ENCODE assay signal across 16 cellular contexts in genomic region chr3:100426029-100426682, GRCh38.
"Had no signal": no experiment of that assay in that cellular context is flagged by ENCODE, and none has a peak within 500 bp of the region (broad histone marks: within the 10 kb centered on the region; RNA-seq: fewer than 3 reads in every experiment).

No MANE protein-coding gene starts in this region.

- H3K4me3 Mint-ChIP-seq: activated naive CD4-positive, alpha-beta T cell treated with anti-CD3 and anti-CD28 coated beads, Interleukin-2, amount 50 U/mL, for 24 hours; memory B cell; natural killer cell treated with Interleukin-12 subunit alpha and Interleukin-12 subunit beta and Interleukin-15 and Interleukin-18, amount 100 ng/mL, for 72 hours had no signal

- H3K27ac ChIP-seq: adrenal gland, coronary artery, gastroesophageal sphincter, heart right ventricle, left lung had no signal

- DNase-seq: activated effector memory CD4-positive, alpha-beta T cell treated with anti-CD3 and anti-CD28 coated beads, Interleukin-2, amount 50 U/mL, for 16 hours; activated T-cell treated with anti-CD3 and anti-CD28 coated beads, Interleukin-2, amount 50 U/mL, for 1 hour; adrenal gland; central memory CD4-positive, alpha-beta T cell; heart right ventricle; left lung; nucleus accumbens; posterior cingulate gyrus; stimulated activated CD4-positive, alpha-beta T cell treated with anti-CD3 and anti-CD28 coated beads, Interleukin-4, amount 100 ng/mL, for 24 hours; stimulated activated naive CD4-positive, alpha-beta T cell had no signal

- ATAC-seq: activated CD4-positive, CD25-positive, alpha-beta regulatory T cell treated with anti-CD3 and anti-CD28 coated beads, Interleukin-2, amount 50 U/mL, for 24 hours; gastroesophageal sphincter; heart right ventricle; left lung; natural killer cell treated with Interleukin-12 subunit alpha and Interleukin-12 subunit beta and Interleukin-15 and Interleukin-18, amount 100 ng/mL, for 72 hours had no signal

- H3K36me3 Mint-ChIP-seq: activated naive CD4-positive, alpha-beta T cell treated with anti-CD3 and anti-CD28 coated beads, Interleukin-2, amount 50 U/mL, for 24 hours; memory B cell; natural killer cell treated with Interleukin-12 subunit alpha and Interleukin-12 subunit beta and Interleukin-15 and Interleukin-18, amount 100 ng/mL, for 72 hours had no signal

- H3K4me1 ChIP-seq: adrenal gland, gastroesophageal sphincter, left lung had no signal

- H3K9me3 Mint-ChIP-seq: activated naive CD4-positive, alpha-beta T cell treated with anti-CD3 and anti-CD28 coated beads, Interleukin-2, amount 50 U/mL, for 24 hours; memory B cell; natural killer cell treated with Interleukin-12 subunit alpha and Interleukin-12 subunit beta and Interleukin-15 and Interleukin-18, amount 100 ng/mL, for 72 hours had no signal

- H3K36me3 ChIP-seq: adrenal gland, gastroesophageal sphincter, heart right ventricle, left lung had no signal

- H3K27me3 ChIP-seq: adrenal gland, gastroesophageal sphincter, heart right ventricle, left lung had no signal

- H3K9me3 ChIP-seq: adrenal gland, gastroesophageal sphincter, heart right ventricle, left lung had no signal

- H3K27ac Mint-ChIP-seq: activated naive CD4-positive, alpha-beta T cell treated with anti-CD3 and anti-CD28 coated beads, Interleukin-2, amount 50 U/mL, for 24 hours; memory B cell; natural killer cell treated with Interleukin-12 subunit alpha and Interleukin-12 subunit beta and Interleukin-15 and Interleukin-18, amount 100 ng/mL, for 72 hours had no signal

- H3K4me3 ChIP-seq: adrenal gland, coronary artery, gastroesophageal sphincter, heart right ventricle, left lung had no signal

- H3K4me1 Mint-ChIP-seq: activated naive CD4-positive, alpha-beta T cell treated with anti-CD3 and anti-CD28 coated beads, Interleukin-2, amount 50 U/mL, for 24 hours; memory B cell had no signal
